31 cellular contexts compared by ENCODE assay signal in the genomic region with DNA sequence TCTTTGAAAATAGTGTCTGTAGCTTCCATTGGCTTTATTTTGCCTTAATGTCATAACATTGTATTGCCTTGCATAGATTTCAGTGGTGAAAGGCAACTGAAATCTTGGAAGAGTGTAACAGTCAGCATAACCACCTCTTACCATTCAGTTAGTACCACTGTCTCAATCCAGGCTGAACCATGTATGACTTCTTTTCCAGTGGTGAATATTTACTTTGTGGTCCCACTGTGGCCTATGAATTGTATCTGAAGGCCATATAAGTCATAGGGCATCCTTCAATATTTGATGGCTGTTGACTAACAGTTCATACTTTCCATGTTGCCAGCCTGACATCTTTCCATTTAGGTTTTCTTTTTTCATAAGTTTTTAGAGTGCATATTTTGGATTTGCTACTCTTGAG.
"Had no signal": no experiment of that assay in that cellular context is flagged by ENCODE, and none has a peak within 500 bp of the region (broad histone marks: within the 10 kb centered on the region; RNA-seq: fewer than 3 reads in every experiment).

No MANE protein-coding gene starts in this region.

- H3K27ac ChIP-seq: neutrophil, ovary, parathyroid adenoma, psoas muscle, right lobe of liver, sigmoid colon, suprapubic skin, testis, tibial artery, transverse colon, upper lobe of right lung, uterus had no signal

- H3K4me3 Mint-ChIP-seq: naive B cell; naive thymus-derived CD8-positive, alpha-beta T cell; natural killer cell treated with Interleukin-12 subunit alpha and Interleukin-12 subunit beta and Interleukin-15 and Interleukin-18, amount 100 ng/mL, for 72 hours; nephron progenitor cell; neural crest cell; stimulated activated memory B cell treated with anti-CD40 and anti-IgM and Interleukin-4, amounts not matched to agents 10 μg/mL and 1 μg/mL and 100 μg/mL, for 72 hours; stimulated activated naive CD8-positive, alpha-beta T cell treated with anti-CD3 and anti-CD28 coated beads, Interleukin-15, Interleukin-2, amounts not matched to agents 100 ng/mL and 50 ng/mL, for 24 hours; type B pancreatic cell had no signal

- H3K79me2 ChIP-seq: parathyroid adenoma had no signal

- H3K4me3 ChIP-seq: ovary, psoas muscle, right lobe of liver, sigmoid colon, suprapubic skin, testis, tibial artery, transverse colon, upper lobe of right lung, uterus had no signal

- H3K4me1 ChIP-seq: parathyroid adenoma, psoas muscle, right lobe of liver, sigmoid colon, suprapubic skin, testis, tibial artery, transverse colon, upper lobe of right lung, uterus had no signal

- H3K9me3 Mint-ChIP-seq: naive B cell; naive thymus-derived CD8-positive, alpha-beta T cell; natural killer cell treated with Interleukin-12 subunit alpha and Interleukin-12 subunit beta and Interleukin-15 and Interleukin-18, amount 100 ng/mL, for 72 hours; nephron progenitor cell; neural crest cell; stimulated activated memory B cell treated with anti-CD40 and anti-IgM and Interleukin-4, amounts not matched to agents 10 μg/mL and 1 μg/mL and 100 μg/mL, for 72 hours; stimulated activated naive CD8-positive, alpha-beta T cell treated with anti-CD3 and anti-CD28 coated beads, Interleukin-15, Interleukin-2, amounts not matched to agents 100 ng/mL and 50 ng/mL, for 24 hours; type B pancreatic cell had no signal

- H3K27me3 ChIP-seq: neutrophil, ovary, right lobe of liver, sigmoid colon, suprapubic skin, testis, tibial artery, transverse colon, upper lobe of right lung, uterus had no signal

- H3K36me3 Mint-ChIP-seq: naive B cell; naive thymus-derived CD8-positive, alpha-beta T cell; natural killer cell treated with Interleukin-12 subunit alpha and Interleukin-12 subunit beta and Interleukin-15 and Interleukin-18, amount 100 ng/mL, for 72 hours; stimulated activated memory B cell treated with anti-CD40 and anti-IgM and Interleukin-4, amounts not matched to agents 10 μg/mL and 1 μg/mL and 100 μg/mL, for 72 hours; type B pancreatic cell had no signal

- ATAC-seq: naive thymus-derived CD8-positive, alpha-beta T cell; natural killer cell treated with Interleukin-12 subunit alpha and Interleukin-12 subunit beta and Interleukin-15 and Interleukin-18, amount 100 ng/mL, for 72 hours; psoas muscle; right cardiac atrium; right lobe of liver; stimulated activated memory B cell treated with anti-CD40 and anti-IgM and Interleukin-4, amounts not matched to agents 10 μg/mL and 1 μg/mL and 100 μg/mL, for 72 hours; upper lobe of right lung had no signal

- H3K4me1 Mint-ChIP-seq: naive B cell; naive thymus-derived CD8-positive, alpha-beta T cell; stimulated activated memory B cell treated with anti-CD40 and anti-IgM and Interleukin-4, amounts not matched to agents 10 μg/mL and 1 μg/mL and 100 μg/mL, for 72 hours had no signal

- H2AFZ ChIP-seq: parathyroid adenoma had no signal

- H3K27me3 Mint-ChIP-seq: naive B cell; progenitor cell of endocrine pancreas; stimulated activated memory B cell treated with anti-CD40 and anti-IgM and Interleukin-4, amounts not matched to agents 10 μg/mL and 1 μg/mL and 100 μg/mL, for 72 hours; type B pancreatic cell had no signal

- DNase-seq: naive B cell; naive thymus-derived CD8-positive, alpha-beta T cell; nephron progenitor cell; nucleus accumbens; ovary; posterior cingulate gyrus; psoas muscle; right cardiac atrium; right lobe of liver; sigmoid colon; small intestine; stimulated activated CD4-positive, alpha-beta T cell treated with anti-CD3 and anti-CD28 coated beads, Interleukin-15, amount 100 ng/mL, for 24 hours; stimulated activated CD4-positive, alpha-beta T cell treated with anti-CD3 and anti-CD28 coated beads, Interleukin-2, amount 100 ng/mL, for 24 hours; stimulated activated CD4-positive, alpha-beta T cell treated with anti-CD3 and anti-CD28 coated beads, Interleukin-2, amount 100 ng/mL, for 48 hours; stimulated activated CD4-positive, alpha-beta T cell treated with anti-CD3 and anti-CD28 coated beads, Interleukin-4, amount 100 ng/mL, for 24 hours; stimulated activated naive CD4-positive, alpha-beta T cell; substantia nigra; testis; tibial artery; transverse colon; upper lobe of right lung; uterus had no signal

- H3K9ac ChIP-seq: parathyroid adenoma had no signal

- H3K27ac Mint-ChIP-seq: naive thymus-derived CD8-positive, alpha-beta T cell; natural killer cell treated with Interleukin-12 subunit alpha and Interleukin-12 subunit beta and Interleukin-15 and Interleukin-18, amount 100 ng/mL, for 72 hours; progenitor cell of endocrine pancreas; stimulated activated memory B cell treated with anti-CD40 and anti-IgM and Interleukin-4, amounts not matched to agents 10 μg/mL and 1 μg/mL and 100 μg/mL, for 72 hours; stimulated activated naive CD8-positive, alpha-beta T cell treated with anti-CD3 and anti-CD28 coated beads, Interleukin-15, Interleukin-2, amounts not matched to agents 100 ng/mL and 50 ng/mL, for 24 hours; type B pancreatic cell had no signal

- H3K9me3 ChIP-seq: neutrophil, ovary, psoas muscle, right lobe of liver, sigmoid colon, suprapubic skin, testis, tibial artery, transverse colon, upper lobe of right lung, uterus had no signal

- H3K36me3 ChIP-seq: neutrophil, ovary, right lobe of liver, sigmoid colon, suprapubic skin, tibial artery, transverse colon, upper lobe of right lung, uterus had no signal
